Comparison of ENCODE assay signal across 1 cellular context in the genomic region with DNA sequence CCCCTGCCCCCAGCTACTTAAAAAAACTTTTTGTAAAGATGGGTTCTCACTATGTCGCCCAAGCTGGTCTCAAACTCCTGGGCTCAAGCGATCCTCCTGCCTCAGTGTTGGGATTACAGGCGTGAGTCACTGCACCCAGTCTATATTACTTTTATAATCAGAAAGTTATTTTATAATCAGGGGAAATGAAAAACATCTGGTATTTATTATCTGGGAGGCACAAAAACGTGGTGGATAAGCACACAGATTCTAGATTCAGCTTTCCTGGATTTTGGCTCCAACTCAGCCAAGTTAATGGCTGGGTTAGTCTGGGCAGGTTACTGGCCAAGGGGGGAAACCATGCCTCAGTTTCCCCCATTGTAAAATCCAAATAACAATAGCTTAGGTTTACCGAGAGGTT.
TF ChIP-seq lines count a peak whose summit lies in the region.

No MANE protein-coding gene starts in this region.

TF ChIP-seq in HepG2, 621 proteins besides CTCF, POLR2A, EP300 and RAD21:
- TF ChIP-seq ZNF496 (CRISPR knock-in tag; IDR thresholded peaks at IDR 0.05; ENCODE audit: insufficient replicate concordance), result no peak
- TF ChIP-seq ZNF260 (CRISPR knock-in tag; IDR thresholded peaks at IDR 0.05; ENCODE audit: borderline replicate concordance, low read depth), result no peak
- no peak for TF ChIP-seq TRIM24 (CRISPR knock-in tag; IDR thresholded peaks at IDR 0.05)
